In the genomic region with DNA sequence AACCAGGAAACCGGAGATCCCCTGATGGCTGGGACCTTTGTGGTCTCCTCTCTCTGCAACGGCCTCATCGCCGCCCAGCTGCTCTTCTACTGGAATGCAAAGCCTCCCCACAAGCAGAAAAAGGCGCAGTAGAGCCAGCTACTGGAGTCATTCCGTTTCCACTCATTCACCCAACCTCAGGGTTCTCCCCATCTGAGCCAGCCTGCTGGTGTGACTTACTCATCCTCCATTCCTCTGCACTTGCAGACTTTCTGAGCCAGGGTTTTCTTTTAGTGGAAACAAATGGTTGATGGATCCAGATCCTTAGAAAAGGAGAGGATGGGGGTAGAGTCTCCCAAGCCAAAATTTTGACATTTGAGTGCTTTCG, we compare ENCODE assay signal across 12 cellular contexts. TPM values are rescaled to one million over a fixed set of nuclear protein-coding genes. Genes with fewer than 3 reads are reported as not detected.
DNase-seq lines count a peak whose midpoint lies in the region; ATAC-seq and TF ChIP-seq lines count a peak whose summit lies in the region.
"Had no signal": no experiment of that assay in that cellular context is flagged by ENCODE, and none has a peak within 500 bp of the region (broad histone marks: within the 10 kb centered on the region; RNA-seq: fewer than 3 reads in every experiment).

No MANE protein-coding gene starts in this region.

- intact Hi-C loops in right cardiac atrium (cut with DNase I): loop anchor here in 2 of 4 donors (10.0 kb wide), 2 partner anchors 97 to 233 kb away; partner anchors contain the start of genes KCTD11 (in 1 of the 2), TMEM95 (in 1 of the 2), TP53 (in 1 of the 2) and WRAP53 (in 1 of the 2)
- intact Hi-C loops in left ventricle myocardium superior (cut with micrococcal nuclease): no loop called here
- intact Hi-C loops in uterus (cut with DNase I; ENCODE audit: low total_unique reads): loop anchor here (10.0 kb wide), 1 partner anchor 233 kb away; the partner anchor contains the start of genes KCTD11 and TMEM95

- H3K27ac ChIP-seq in right cardiac atrium (ENCODE audit: low read length) (peak overlapping the region; percentile 55), uterus (peak overlapping the region; percentile 82 to 85)
- H3K27ac ChIP-seq: neural progenitor cell had no signal

- H3K27me3 ChIP-seq in right cardiac atrium (ENCODE audit: control insufficient read depth, insufficient read depth) (no peaks in the 10 kb centered on the region), uterus (no peaks in the 10 kb centered on the region)
- H3K27me3 ChIP-seq: neural progenitor cell had no signal

- 71% methylated on average over 7 of the region's 7 CpGs for WGBS in right cardiac atrium

- DNase-seq in right cardiac atrium (no peak), left ventricle myocardium superior (no peak), T1000 (lab: John Stamatoyannopoulos, UW) (peak; percentile 68), foreskin fibroblast (peak; percentile 88 to 95), uterus (no peak), medulla oblongata (ENCODE audit: extremely low spot score) (no peak)
- DNase-seq: activated CD4-positive, alpha-beta T cell treated with anti-CD3 and anti-CD28 coated beads for 4 hours; NCI-H774 had no signal

- no peak for TF ChIP-seq POLR2A in uterus (IDR thresholded peaks at IDR 0.05)

- no peak for ATAC-seq in right cardiac atrium
- no peak for ATAC-seq in left ventricle myocardium superior
- no peak for ATAC-seq in HG03442 (IDR thresholded peaks at IDR 0.05; ENCODE audit: unreplicated experiment)
- no peak for ATAC-seq in HG03045 (IDR thresholded peaks at IDR 0.05; ENCODE audit: unreplicated experiment)

- H3K36me3 ChIP-seq in uterus: no peaks in the 10 kb centered on the region
- H3K36me3 ChIP-seq: neural progenitor cell had no signal

- H3K4me3 ChIP-seq in right cardiac atrium (ENCODE audit: low read length): no peak overlapping the region
- H3K4me3 ChIP-seq in foreskin fibroblast (ENCODE audit: low read depth in 1 of 2, low read length in 2 of 2): no peak overlapping the region
- H3K4me3 ChIP-seq in uterus: no peak overlapping the region
- H3K4me3 ChIP-seq: neural progenitor cell had no signal

- H3K9me3 ChIP-seq in right cardiac atrium (ENCODE audit: control insufficient read depth, low read length): no peaks in the 10 kb centered on the region
- no peaks in the 10 kb centered on the region for H3K9me3 ChIP-seq in uterus

- TF ChIP-seq CTCF in foreskin fibroblast (IDR thresholded peaks at IDR 0.05; ENCODE audit: low read depth, low read length) (no peak), uterus (IDR thresholded peaks at IDR 0.05) (no peak)

- H3K4me1 ChIP-seq in right cardiac atrium (ENCODE audit: control insufficient read depth, insufficient read depth, low read length): peaks cover 9% of the 10 kb centered on the region
- peaks cover 7 to 11% of the 10 kb centered on the region in 2 donors for H3K4me1 ChIP-seq in uterus

RNA-seq across cellular contexts. Expression of gene SOX15, which starts 2.5 kb away (rescaled TPM):
- 1 to 10 TPM; 5.4 to 6.2 (median 5.9) TPM for total RNA-seq in right cardiac atrium
- polyA plus RNA-seq in right cardiac atrium: 7.0 TPM
- total RNA-seq in left ventricle myocardium superior: 1.2 TPM
- 1 to 10 TPM in 3 of 4 donors, not detected in 1; 1.0 to 7.3 (median 1.1) TPM for total RNA-seq in uterus
- total RNA-seq: Calu3 had no signal

RNA-seq across cellular contexts. Expression of gene MPDU1, which starts 3.8 kb away (rescaled TPM):
- total RNA-seq in right cardiac atrium (10 to 100 TPM; 19.3 to 32.7 (median 29.4) TPM), left ventricle myocardium superior (28.0 TPM), uterus (10 to 100 TPM in 3 of 4 donors, 1 to 10 TPM in 1; 2.6 to 63.6 (median 35.0) TPM)
- polyA plus RNA-seq in right cardiac atrium: 43.7 TPM

RNA-seq across cellular contexts. Expression of gene CD68, which starts 8.0 kb away (rescaled TPM):
- total RNA-seq in right cardiac atrium: 10 to 100 TPM; 34.6 to 45.6 (median 44.1) TPM
- polyA plus RNA-seq in right cardiac atrium: 19.4 TPM
- 26.6 TPM for total RNA-seq in left ventricle myocardium superior
- 10 to 100 TPM in 1 of 4 donors, 1 to 10 TPM in 3; 4.4 to 15.9 (median 7.5) TPM for total RNA-seq in uterus

RNA-seq across cellular contexts. Expression of gene SENP3, which starts 25.7 kb away (rescaled TPM):
- total RNA-seq in right cardiac atrium: 10 to 100 TPM; 27.2 to 37.2 (median 34.2) TPM
- 45.2 TPM for polyA plus RNA-seq in right cardiac atrium
- 32.8 TPM for total RNA-seq in left ventricle myocardium superior
- total RNA-seq in uterus: 100 to 1,000 TPM in 1 of 4 donors, 10 to 100 TPM in 3; 45.9 to 106 (median 59.5) TPM

RNA-seq across cellular contexts. Expression of gene FXR2, which starts 27.3 kb away (rescaled TPM):
- 100 to 1,000 TPM in 1 of 4 donors, 10 to 100 TPM in 3; 78.9 to 109 (median 87.2) TPM for total RNA-seq in right cardiac atrium
- polyA plus RNA-seq in right cardiac atrium: 79.3 TPM
- total RNA-seq in left ventricle myocardium superior: 103 TPM
- total RNA-seq in uterus: 10 to 100 TPM in 2 of 4 donors, 1 to 10 TPM in 2; 6.2 to 37.8 (median 20.1) TPM

Comparison
In these comparisons a context has a peak if more than half of its experiments do, and no peak if none do; other contexts are left out.
1. DNase-seq: peak in T1000 (single experiment) and foreskin fibroblast (2 of 2); none in right cardiac atrium (0 of 3), left ventricle myocardium superior (single experiment), uterus (0 of 2) and medulla oblongata (single experiment).